In genomic region chr19:53103141-53103902, GRCh38 we compare ENCODE assay signal across 8 cellular contexts. TPM values are rescaled to one million over a fixed set of nuclear protein-coding genes. Genes with fewer than 3 reads are reported as not detected.
DNase-seq lines count a peak whose midpoint lies in the region; TF ChIP-seq lines count a peak whose summit lies in the region.

Gene ZNF160, minus strand, starts transcription at chr19:53103422. Its CDS starts 17,146 bp downstream, at chr19:53086276.

- H3K56ac ChIP-seq in mesendoderm (ENCODE audit: low read length): peak within 1 kb of the TSS; percentile 92

- H3K4me3 Mint-ChIP-seq in endodermal cell: peak within 1 kb of the TSS; percentile 90

- peaks cover 11% of the 10 kb centered on the region for H3K79me1 ChIP-seq in mesendoderm (ENCODE audit: low read length)

- H2AK5ac ChIP-seq in mesendoderm (ENCODE audit: low read length): peak within 1 kb of the TSS; percentile 14

- 0 to 1% methylated on average over 24 to 59 of the region's 60 CpGs for WGBS in endodermal cell (ENCODE audit: insufficient coverage in 1 of 2, insufficient read length in 1 of 2), 2 experiments
- no CpG with 5 or more reads among the region's 60 CpGs for WGBS in mesendoderm (ENCODE audit: extremely low coverage, insufficient coverage, low lambda C conversion rate)

- H3K27ac ChIP-seq in endodermal cell (ENCODE audit: low read depth, low read length) (peak within 1 kb of the TSS; percentile 45), mesendoderm (ENCODE audit: low read depth, low read length) (no peak within 1 kb of the TSS)

- peak within 1 kb of the TSS; percentile 69 for H3K18ac ChIP-seq in mesendoderm (ENCODE audit: low read length)

- peaks cover 23% of the 10 kb centered on the region for H3K36me3 Mint-ChIP-seq in endodermal cell (ENCODE audit: low read depth)

- TF ChIP-seq CTCF in GM20000 (IDR thresholded peaks at IDR 0.05; ENCODE audit: extremely low read depth, missing control alignments) (no peak), endodermal cell (conservative IDR thresholded peaks at IDR 0.05) (no peak)

- H3K9ac ChIP-seq in endodermal cell (ENCODE audit: extremely low read depth, low read length, poor library complexity, severe bottlenecking) (peak within 1 kb of the TSS; percentile 88), mesendoderm (ENCODE audit: low read length) (peak within 1 kb of the TSS; percentile 90)

- peaks cover 9% of the 10 kb centered on the region for H3K4me1 Mint-ChIP-seq in endodermal cell

- H4K8ac ChIP-seq in mesendoderm (ENCODE audit: low read depth, low read length): no peak within 1 kb of the TSS

- no peaks in the 10 kb centered on the region for H3K9me3 Mint-ChIP-seq in endodermal cell

- H3K9me3 ChIP-seq in endodermal cell (ENCODE audit: control insufficient read depth, low read length): no peaks in the 10 kb centered on the region

- H3K36me3 ChIP-seq in endodermal cell (ENCODE audit: control insufficient read depth, insufficient read depth, low read length) (peaks cover 14% of the 10 kb centered on the region), mesendoderm (ENCODE audit: control insufficient read depth, insufficient read depth, low read length) (peaks cover under 1% of the 10 kb centered on the region)

- H3K27me3 ChIP-seq in endodermal cell (ENCODE audit: control insufficient read depth, insufficient read depth, low read length, poor library complexity, severe bottlenecking) (no peaks in the 10 kb centered on the region), mesendoderm (ENCODE audit: insufficient read depth, low read length, poor library complexity) (no peaks in the 10 kb centered on the region)

- H3K4ac ChIP-seq in mesendoderm (ENCODE audit: low read depth, low read length): peak within 1 kb of the TSS; percentile 6

- H3K79me2 ChIP-seq in mesendoderm (ENCODE audit: control insufficient read depth, insufficient read depth, low read length): peaks cover 7% of the 10 kb centered on the region

- H2BK5ac ChIP-seq in mesendoderm (ENCODE audit: low read length): no peak within 1 kb of the TSS

- DNase-seq in COLO668 (lab: John Stamatoyannopoulos, UW; ENCODE audit: unreplicated experiment): peak; percentile 96
- DNase-seq in GM20000 (ENCODE audit: low spot score): peak; percentile 100
- peak; percentile 81 for DNase-seq in HT1080 (ENCODE audit: low read depth)
- DNase-seq in NOMO-1 treated with dmso at 0.1 percent for 144 hours (lab: John Stamatoyannopoulos, UW; ENCODE audit: unreplicated experiment): peak; percentile 96
- DNase-seq in activated CD8-positive, alpha-beta memory T cell treated with anti-CD3 and anti-CD28 coated beads, Interleukin-2, amount 50 U/mL, for 1 hour (ENCODE audit: extremely low read depth): peak; percentile 92
- peak; percentile 99 for DNase-seq in endodermal cell
- peak; percentile 98 for DNase-seq in mesendoderm
- peak; percentile 99 for DNase-seq in stimulated activated CD8-positive, alpha-beta memory T cell treated with anti-CD3 and anti-CD28 coated beads, Interleukin-15, amount 100 ng/mL, for 1 hour (ENCODE audit: low read depth)

- H3K4me1 ChIP-seq in endodermal cell (ENCODE audit: control insufficient read depth, insufficient read depth, low read length) (no peaks in the 10 kb centered on the region), mesendoderm (ENCODE audit: control insufficient read depth, low read depth, low read length) (peaks cover 5% of the 10 kb centered on the region)

- H3K4me3 ChIP-seq in endodermal cell (ENCODE audit: low read length) (peak within 1 kb of the TSS; percentile 96), mesendoderm (ENCODE audit: low read length) (peak within 1 kb of the TSS; percentile 96)

- peak within 1 kb of the TSS; percentile 85 for H3K27ac Mint-ChIP-seq in endodermal cell

- peak within 1 kb of the TSS; percentile 87 for H3K4me2 ChIP-seq in mesendoderm (ENCODE audit: low read length)

- H3K23ac ChIP-seq in mesendoderm (ENCODE audit: low read length): no peak within 1 kb of the TSS

- no peak within 1 kb of the TSS for H2BK120ac ChIP-seq in mesendoderm (ENCODE audit: low read depth, low read length)

- no peak within 1 kb of the TSS for H4K5ac ChIP-seq in mesendoderm (ENCODE audit: low read length)

- H2BK15ac ChIP-seq in mesendoderm (replicated peaks; ENCODE audit: low read depth): no peak within 1 kb of the TSS

- H3K27me3 Mint-ChIP-seq in endodermal cell (ENCODE audit: insufficient read depth): peaks cover 6% of the 10 kb centered on the region

RNA-seq across cellular contexts. Expression of gene ZNF160, which starts in this region (rescaled TPM):
- 3.4 and 5.0 TPM in 2 replicates for total RNA-seq in HT1080 (2014; rRNA removed; shearing (Covaris generic))
- polyA plus RNA-seq in HT1080 (2015; cell fraction: cytosol; rRNA removed): 3.9 and 4.9 TPM in 2 replicates
- 19.8 and 20.8 TPM in 2 replicates for polyA plus RNA-seq in HT1080 (2015; cell fraction: nucleus; rRNA removed)
- 10 to 100 TPM; 51.7 to 78.3 TPM for total RNA-seq in endodermal cell
- polyA plus RNA-seq in endodermal cell (2013, experiment 1 of 2): 33.4 TPM
- polyA plus RNA-seq in endodermal cell (2013, experiment 2 of 2): 33.4 TPM
- 14.5 TPM for polyA plus RNA-seq in mesendoderm (2013, experiment 1 of 2)
- polyA plus RNA-seq in mesendoderm (2013, experiment 2 of 2): 14.4 TPM
